In the genomic region with DNA sequence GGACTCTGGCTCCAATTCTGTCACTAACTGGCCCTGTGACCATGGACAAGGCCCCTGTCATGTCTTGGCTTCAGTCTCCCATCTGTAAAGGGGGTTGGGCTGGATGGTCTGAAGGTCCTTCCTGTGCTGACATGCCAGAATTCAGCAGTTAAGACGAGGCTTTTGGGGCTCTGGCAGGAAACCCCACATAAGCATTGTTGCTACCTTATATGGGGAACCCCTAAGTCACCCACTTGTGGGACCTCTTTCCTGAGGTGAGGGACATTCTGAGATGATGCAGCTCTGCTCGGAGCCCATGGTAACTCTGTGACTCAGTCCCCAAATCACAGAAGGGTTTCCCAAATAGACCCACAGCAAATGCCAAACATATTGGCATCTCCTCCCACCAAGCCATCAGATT, we compare ENCODE assay signal across 14 cellular contexts. TPM values are rescaled to one million over a fixed set of nuclear protein-coding genes. Genes with fewer than 3 reads are reported as not detected.
DNase-seq lines count a peak whose midpoint lies in the region; ATAC-seq and TF ChIP-seq lines count a peak whose summit lies in the region.
"Not testable (repeated sequence)": the region's sequence is repeated elsewhere in the genome, so short reads cannot be mapped to it uniquely, and the experiment has no call there.
"Had no signal": no experiment of that assay in that cellular context is flagged by ENCODE, and none has a peak within 500 bp of the region (broad histone marks: within the 10 kb centered on the region; RNA-seq: fewer than 3 reads in every experiment).

No MANE protein-coding gene starts in this region.

- not testable (repeated sequence) for H3K36me3 Mint-ChIP-seq in T-helper 2 cell treated with Interferon-gamma antibody and Interleukin-4, amounts not matched to agents 5 μg/mL and 100 μg/mL, for 36 hours (ENCODE audit: low read depth); activated CD8-positive, alpha-beta memory T cell treated with anti-CD3 and anti-CD28 coated beads, Interleukin-2, amount 10 ng/mL, durations not matched to agents 7 days and 5 days; activated naive CD8-positive, alpha-beta T cell treated with anti-CD3 and anti-CD28 coated beads, Interleukin-2, amount 50 U/mL, for 24 hours (ENCODE audit: low read depth)

- H4K20me1 ChIP-seq in PC-3 (ENCODE audit: low read length) = not testable (repeated sequence)

- not testable (repeated sequence) for H3K9me2 ChIP-seq in PC-3 (replicated peaks; ENCODE audit: low read length)

- not testable (repeated sequence) for H3K27ac Mint-ChIP-seq in T-helper 2 cell treated with Interferon-gamma antibody and Interleukin-4, amounts not matched to agents 5 μg/mL and 100 μg/mL, for 36 hours; activated naive CD8-positive, alpha-beta T cell treated with anti-CD3 and anti-CD28 coated beads, Interleukin-2, amount 50 U/mL, for 24 hours; stimulated activated naive CD8-positive, alpha-beta T cell treated with anti-CD3 and anti-CD28 coated beads, Interleukin-15, amount 100 ng/mL, for 72 hours
- H3K27ac Mint-ChIP-seq in activated CD8-positive, alpha-beta memory T cell treated with anti-CD3 and anti-CD28 coated beads, Interleukin-2, amount 10 ng/mL, durations not matched to agents 7 days and 5 days = peak overlapping the region; percentile 47

- CTCF ChIA-PET in PC-3 (lab: Charles Lee) = not testable (repeated sequence)
- CTCF ChIA-PET in activated CD8-positive, alpha-beta memory T cell treated with anti-CD3 and anti-CD28 coated beads, Interleukin-2, amount 10 ng/mL, durations not matched to agents 7 days and 5 days (lab: Charles Lee) = interaction anchor here (1.2 to 1.7 kb wide), 2 partner anchors 74 to 200 kb away, joined by 3 to 4 read pairs; no protein-coding TSS in a partner anchor

- DNase-seq in D341Med (ENCODE audit: low spot score) (peak; percentile 0), PC-3 (peak; percentile 1), iPS-NIHi7 (ENCODE audit: extremely low spot score) (peak; percentile 0)
- DNase-seq in T-helper 2 cell treated with Interferon-gamma antibody and Interleukin-4, amounts not matched to agents 5 μg/mL and 100 μg/mL, for 36 hours (ENCODE audit: low spot score) = peak; percentile 3
- peak; percentile 65 for DNase-seq in activated CD8-positive, alpha-beta memory T cell treated with anti-CD3 and anti-CD28 coated beads, Interleukin-2, amount 10 ng/mL, durations not matched to agents 7 days and 5 days
- DNase-seq in activated naive CD8-positive, alpha-beta T cell treated with anti-CD3 and anti-CD28 coated beads, Interleukin-2, amount 50 U/mL, for 24 hours = not testable (repeated sequence)
- peak in 1 of 2 donors; percentile 17 for DNase-seq in stimulated activated naive CD8-positive, alpha-beta T cell treated with anti-CD3 and anti-CD28 coated beads, Interleukin-15, amount 100 ng/mL, for 72 hours

- POLR2A ChIA-PET in PC-3 (lab: Charles Lee; ENCODE audit: unreplicated experiment) = not testable (repeated sequence)

- not testable (repeated sequence) for ATAC-seq in PC-3
- peak; percentile 89 for ATAC-seq in activated CD8-positive, alpha-beta memory T cell treated with anti-CD3 and anti-CD28 coated beads, Interleukin-2, amount 10 ng/mL, durations not matched to agents 7 days and 5 days
- ATAC-seq in activated naive CD8-positive, alpha-beta T cell treated with anti-CD3 and anti-CD28 coated beads, Interleukin-2, amount 50 U/mL, for 24 hours = peak; percentile 74
- peak; percentile 93 for ATAC-seq in stimulated activated naive CD8-positive, alpha-beta T cell treated with anti-CD3 and anti-CD28 coated beads, Interleukin-15, amount 100 ng/mL, for 72 hours

- H3K4me2 ChIP-seq in PC-3 (ENCODE audit: low read length) = not testable (repeated sequence)

- intact Hi-C loops in PC-3 (cut with micrococcal nuclease) = not testable (repeated sequence)

- H3K4me1 ChIP-seq in PC-3 (ENCODE audit: insufficient read depth, low read length) = not testable (repeated sequence)
- peaks cover 31 to 40% of the 10 kb centered on the region in 2 experiments for H3K4me1 ChIP-seq in neutrophil (ENCODE audit: control insufficient read depth in 1 of 2, insufficient read depth in 1 of 2, low read depth in 1 of 2, low read length in 1 of 2)

- H2AFZ ChIP-seq in PC-3 (ENCODE audit: low read length) = not testable (repeated sequence)

- not testable (repeated sequence) for H3K27ac ChIP-seq in PC-3 (ENCODE audit: low read length)
- peak overlapping the region; percentile 81 for H3K27ac ChIP-seq in neutrophil

- H3K4me1 Mint-ChIP-seq in T-helper 2 cell treated with Interferon-gamma antibody and Interleukin-4, amounts not matched to agents 5 μg/mL and 100 μg/mL, for 36 hours (ENCODE audit: low read depth) = not testable (repeated sequence)
- peaks cover 29% of the 10 kb centered on the region for H3K4me1 Mint-ChIP-seq in activated CD8-positive, alpha-beta memory T cell treated with anti-CD3 and anti-CD28 coated beads, Interleukin-2, amount 10 ng/mL, durations not matched to agents 7 days and 5 days
- peaks cover 13% of the 10 kb centered on the region for H3K4me1 Mint-ChIP-seq in activated naive CD8-positive, alpha-beta T cell treated with anti-CD3 and anti-CD28 coated beads, Interleukin-2, amount 50 U/mL, for 24 hours
- H3K4me1 Mint-ChIP-seq in stimulated activated naive CD8-positive, alpha-beta T cell treated with anti-CD3 and anti-CD28 coated beads, Interleukin-15, amount 100 ng/mL, for 72 hours = peaks cover 21% of the 10 kb centered on the region

- not testable (repeated sequence) for H3K4me3 ChIP-seq in PC-3 (ENCODE audit: low read length)
- peak overlapping the region in 1 of 2 experiments; percentile 7 for H3K4me3 ChIP-seq in neutrophil (ENCODE audit: low read depth in 1 of 2, low read length in 1 of 2)

- not testable (repeated sequence) for H3K4me3 Mint-ChIP-seq in T-helper 2 cell treated with Interferon-gamma antibody and Interleukin-4, amounts not matched to agents 5 μg/mL and 100 μg/mL, for 36 hours; activated CD8-positive, alpha-beta memory T cell treated with anti-CD3 and anti-CD28 coated beads, Interleukin-2, amount 10 ng/mL, durations not matched to agents 7 days and 5 days; activated naive CD8-positive, alpha-beta T cell treated with anti-CD3 and anti-CD28 coated beads, Interleukin-2, amount 50 U/mL, for 24 hours; stimulated activated naive CD8-positive, alpha-beta T cell treated with anti-CD3 and anti-CD28 coated beads, Interleukin-15, amount 100 ng/mL, for 72 hours

- H3K36me3 ChIP-seq in PC-3 (ENCODE audit: low read depth, low read length) = not testable (repeated sequence)
- H3K36me3 ChIP-seq in neutrophil = peaks cover 37% of the 10 kb centered on the region

- not testable (repeated sequence) for H3K79me2 ChIP-seq in PC-3 (ENCODE audit: low read length)

- not testable (repeated sequence) for H3K9me3 Mint-ChIP-seq in T-helper 2 cell treated with Interferon-gamma antibody and Interleukin-4, amounts not matched to agents 5 μg/mL and 100 μg/mL, for 36 hours; activated CD8-positive, alpha-beta memory T cell treated with anti-CD3 and anti-CD28 coated beads, Interleukin-2, amount 10 ng/mL, durations not matched to agents 7 days and 5 days (ENCODE audit: low read depth); activated naive CD8-positive, alpha-beta T cell treated with anti-CD3 and anti-CD28 coated beads, Interleukin-2, amount 50 U/mL, for 24 hours; stimulated activated naive CD8-positive, alpha-beta T cell treated with anti-CD3 and anti-CD28 coated beads, Interleukin-15, amount 100 ng/mL, for 72 hours

- not testable (repeated sequence) for H3K27me3 Mint-ChIP-seq in T-helper 2 cell treated with Interferon-gamma antibody and Interleukin-4, amounts not matched to agents 5 μg/mL and 100 μg/mL, for 36 hours (ENCODE audit: low read depth); activated CD8-positive, alpha-beta memory T cell treated with anti-CD3 and anti-CD28 coated beads, Interleukin-2, amount 10 ng/mL, durations not matched to agents 7 days and 5 days; activated naive CD8-positive, alpha-beta T cell treated with anti-CD3 and anti-CD28 coated beads, Interleukin-2, amount 50 U/mL, for 24 hours; stimulated activated naive CD8-positive, alpha-beta T cell treated with anti-CD3 and anti-CD28 coated beads, Interleukin-15, amount 100 ng/mL, for 72 hours

- not testable (repeated sequence) for H3K9me3 ChIP-seq in PC-3 (ENCODE audit: low read length); neutrophil

- not testable (repeated sequence) for H3F3A ChIP-seq in PC-3 (ENCODE audit: low read length, unreplicated experiment)

- BruUV-seq in PC-3 (replicated peaks; lab: Mats Ljungman, UMichigan) = not testable (repeated sequence)

- not testable (repeated sequence) for TF ChIP-seq CTCF in PC-3 (conservative IDR thresholded peaks at IDR 0.05; ENCODE audit: low read depth, low read length); neutrophil (IDR thresholded peaks at IDR 0.05)

- H3K9ac ChIP-seq in PC-3 (ENCODE audit: low read length) = not testable (repeated sequence)

- H3K27me3 ChIP-seq in PC-3 (ENCODE audit: low read length); neutrophil: not testable (repeated sequence)

RNA-seq across cellular contexts. Expression of a gene that starts 19.8 kb away (rescaled TPM):
- total RNA-seq in PC-3 (2014; rRNA removed) = 0.18 and 0.23 TPM in 2 replicates
- total RNA-seq in activated CD8-positive, alpha-beta memory T cell treated with anti-CD3 and anti-CD28 coated beads, Interleukin-2, amount 10 ng/mL, durations not matched to agents 7 days and 5 days = under 1 TPM in 1 of 2 experiments, not detected in 1; 0.19 TPM
- total RNA-seq: A172, Caco-2, Daoy, H1, H9, IMR-90 had no signal

RNA-seq across cellular contexts. Expression of a gene that starts 42.5 kb away (rescaled TPM):
- total RNA-seq in PC-3 (2014; rRNA removed) = 1.7 and 11.6 TPM in 2 replicates
- total RNA-seq in activated CD8-positive, alpha-beta memory T cell treated with anti-CD3 and anti-CD28 coated beads, Interleukin-2, amount 10 ng/mL, durations not matched to agents 7 days and 5 days = 1 to 10 TPM; 6.0 to 8.3 TPM
- total RNA-seq: Caco-2 had no signal
